Comparison of ENCODE assay signal across 8 cellular contexts in the genomic region with DNA sequence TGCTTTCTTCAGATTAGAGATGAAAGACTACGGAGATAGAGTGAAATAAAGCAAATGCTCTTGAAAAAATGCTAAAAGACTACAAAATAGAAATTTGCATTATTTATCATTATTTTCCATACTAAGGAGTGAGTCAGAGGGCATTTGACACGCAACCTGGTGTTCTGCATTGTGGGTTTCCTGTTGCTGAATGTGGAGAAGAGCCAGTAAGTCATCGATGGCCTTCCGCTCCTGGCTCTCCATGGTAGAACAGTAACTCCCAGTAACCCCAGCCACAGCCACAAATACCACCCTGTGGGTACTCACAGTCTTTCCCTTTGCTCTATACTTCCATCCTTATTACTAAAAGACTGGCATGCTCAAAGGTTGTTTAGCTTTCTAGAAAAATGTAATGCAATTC.
DNase-seq lines count a peak whose midpoint lies in the region; ATAC-seq lines count a peak whose summit lies in the region.

No MANE protein-coding gene starts in this region.

- peak overlapping the region; percentile 63 for H3K4me3 Mint-ChIP-seq in activated CD4-positive, alpha-beta T cell treated with anti-CD3 and anti-CD28 coated beads, Interleukin-2, amount 10 ng/mL, durations not matched to agents 24 days and 14 days

- no peaks in the 10 kb centered on the region for H3K36me3 Mint-ChIP-seq in activated CD4-positive, alpha-beta T cell treated with anti-CD3 and anti-CD28 coated beads, Interleukin-2, amount 10 ng/mL, durations not matched to agents 24 days and 14 days (ENCODE audit: low read depth)

- peak overlapping the region; percentile 75 for H3K27ac Mint-ChIP-seq in activated CD4-positive, alpha-beta T cell treated with anti-CD3 and anti-CD28 coated beads, Interleukin-2, amount 10 ng/mL, durations not matched to agents 24 days and 14 days

- intact Hi-C loops in activated CD4-positive, alpha-beta T cell treated with anti-CD3 and anti-CD28 coated beads, Interleukin-2, amount 10 ng/mL, durations not matched to agents 24 days and 14 days (cut with micrococcal nuclease) = loop anchor here (2.0 kb wide), 1 partner anchor 62 kb away; a partner anchor contains a TSS

- no peaks in the 10 kb centered on the region for H3K9me3 Mint-ChIP-seq in activated CD4-positive, alpha-beta T cell treated with anti-CD3 and anti-CD28 coated beads, Interleukin-2, amount 10 ng/mL, durations not matched to agents 24 days and 14 days

- ATAC-seq in HG03196 (IDR thresholded peaks at IDR 0.05; ENCODE audit: unreplicated experiment) = peak; percentile 99

- peak; percentile 59 for DNase-seq in activated naive CD4-positive, alpha-beta T cell treated with Interleukin-2 at 50 U/mL for 16 hours
- DNase-seq in activated naive CD4-positive, alpha-beta T cell (lab: John Stamatoyannopoulos, UW) = no peak
- DNase-seq in activated CD4-positive, alpha-beta T cell treated with anti-CD3 and anti-CD28 coated beads, Interleukin-2, amount 10 ng/mL, durations not matched to agents 24 days and 14 days = peak; percentile 81
- DNase-seq in lung microvascular endothelial cell (ENCODE audit: low read depth in 2 of 2) (peak; percentile 58 to 89), NCI-H1105 treated with DMSO at 0.1 percent for 48 hours (lab: John Stamatoyannopoulos, UW) (no peak), DMS114 treated with DMSO at 0.1 percent for 48 hours (lab: John Stamatoyannopoulos, UW; ENCODE audit: unreplicated experiment) (no peak), NCI-H1694 (lab: John Stamatoyannopoulos, UW) (no peak)

- H3K27me3 Mint-ChIP-seq in activated CD4-positive, alpha-beta T cell treated with anti-CD3 and anti-CD28 coated beads, Interleukin-2, amount 10 ng/mL, durations not matched to agents 24 days and 14 days = peaks cover 5% of the 10 kb centered on the region

- H3K4me1 Mint-ChIP-seq in activated CD4-positive, alpha-beta T cell treated with anti-CD3 and anti-CD28 coated beads, Interleukin-2, amount 10 ng/mL, durations not matched to agents 24 days and 14 days = peaks cover 17% of the 10 kb centered on the region

Comparison
In these comparisons a context has a peak if more than half of its experiments do, and no peak if none do; other contexts are left out.
1. DNase-seq: peak in activated naive CD4-positive, alpha-beta T cell treated with Interleukin-2 at 50 U/mL for 16 hours (single experiment), activated CD4-positive, alpha-beta T cell treated with anti-CD3 and anti-CD28 coated beads, Interleukin-2, amount 10 ng/mL, durations not matched to agents 24 days and 14 days (single experiment) and lung microvascular endothelial cell (2 of 2); none in activated naive CD4-positive, alpha-beta T cell (0 of 4), NCI-H1105 treated with DMSO at 0.1 percent for 48 hours (single experiment), DMS114 treated with DMSO at 0.1 percent for 48 hours (single experiment) and NCI-H1694 (single experiment).